Comparison of ENCODE assay signal across 14 cellular contexts in genomic region chr5:90518666-90519065, GRCh38. TPM values are rescaled to one million over a fixed set of nuclear protein-coding genes. Genes with fewer than 3 reads are reported as not detected.
DNase-seq lines count a peak whose midpoint lies in the region.
"Had no signal": no experiment of that assay in that cellular context is flagged by ENCODE, and none has a peak within 500 bp of the region (broad histone marks: within the 10 kb centered on the region; RNA-seq: fewer than 3 reads in every experiment).

No MANE protein-coding gene starts in this region.

- no peak overlapping the region for H3K27ac Mint-ChIP-seq in activated naive CD8-positive, alpha-beta T cell treated with anti-CD3 and anti-CD28 coated beads for 36 hours
- H3K27ac Mint-ChIP-seq: activated B cell treated with CpG ODN at 0.5 μM for 24 hours had no signal

- H3K27me3 Mint-ChIP-seq in activated naive CD8-positive, alpha-beta T cell treated with anti-CD3 and anti-CD28 coated beads for 36 hours: no peaks in the 10 kb centered on the region
- H3K27me3 Mint-ChIP-seq: activated B cell treated with CpG ODN at 0.5 μM for 24 hours had no signal

- H3K4me1 Mint-ChIP-seq in activated naive CD8-positive, alpha-beta T cell treated with anti-CD3 and anti-CD28 coated beads for 36 hours: peaks cover 16% of the 10 kb centered on the region

- H3K4me3 Mint-ChIP-seq in activated naive CD8-positive, alpha-beta T cell treated with anti-CD3 and anti-CD28 coated beads for 36 hours: no peak overlapping the region
- H3K4me3 Mint-ChIP-seq: activated B cell treated with CpG ODN at 0.5 μM for 24 hours had no signal

- DNase-seq in NCI-H1092 treated with DMSO at 0.1 percent for 48 hours (lab: John Stamatoyannopoulos, UW) (peak; percentile 48), NCI-H1092 (lab: John Stamatoyannopoulos, UW) (no peak), NCI-H1417 (lab: John Stamatoyannopoulos, UW) (peak; percentile 2 to 82 (median 31)), SHP77 (lab: John Stamatoyannopoulos, UW) (peak; percentile 42 to 50), kidney glomerular epithelial cell (lab: John Stamatoyannopoulos, UW) (peak; percentile 7), 8988T (no peak)
- no peak for DNase-seq in activated CD4-positive, alpha-beta T cell treated with anti-CD3 and anti-CD28 coated beads, Interleukin-2, amount 50 U/mL, for 48 hours
- DNase-seq in activated naive CD8-positive, alpha-beta T cell treated with anti-CD3 and anti-CD28 coated beads for 36 hours: no peak
- DNase-seq: activated B cell treated with CpG ODN at 0.5 μM for 24 hours, activated gamma-delta T cell, cortex of kidney, head of caudate nucleus, mesendoderm, OCI-M1 had no signal

- no peaks in the 10 kb centered on the region for H3K9me3 Mint-ChIP-seq in activated naive CD8-positive, alpha-beta T cell treated with anti-CD3 and anti-CD28 coated beads for 36 hours
- H3K9me3 Mint-ChIP-seq: activated B cell treated with CpG ODN at 0.5 μM for 24 hours had no signal

- peaks cover 31% of the 10 kb centered on the region for H3K36me3 Mint-ChIP-seq in activated naive CD8-positive, alpha-beta T cell treated with anti-CD3 and anti-CD28 coated beads for 36 hours

RNA-seq across cellular contexts. Expression of gene LYSMD3, which starts 10.7 kb away (rescaled TPM):
- total RNA-seq in activated naive CD8-positive, alpha-beta T cell treated with anti-CD3 and anti-CD28 coated beads for 36 hours: 10 to 100 TPM; 14.2 to 14.8 TPM

RNA-seq across cellular contexts. Expression of gene ADGRV1, which starts 39.9 kb away (rescaled TPM):
- under 1 TPM in 1 of 2 experiments, not detected in 1; 0.14 TPM for total RNA-seq in activated naive CD8-positive, alpha-beta T cell treated with anti-CD3 and anti-CD28 coated beads for 36 hours

RNA-seq across cellular contexts. Expression of gene POLR3G, which starts 44.0 kb away (rescaled TPM):
- 10 to 100 TPM; 25.4 to 25.7 TPM for total RNA-seq in activated naive CD8-positive, alpha-beta T cell treated with anti-CD3 and anti-CD28 coated beads for 36 hours

RNA-seq across cellular contexts. Expression of gene MBLAC2, which starts 44.1 kb away (rescaled TPM):
- 1 to 10 TPM; 5.4 to 5.6 TPM for total RNA-seq in activated naive CD8-positive, alpha-beta T cell treated with anti-CD3 and anti-CD28 coated beads for 36 hours

Comparison
In these comparisons a context has a peak if more than half of its experiments do, and no peak if none do; other contexts are left out.
1. DNase-seq: peak in NCI-H1092 treated with DMSO at 0.1 percent for 48 hours (single experiment), NCI-H1417 (3 of 3), SHP77 (2 of 2) and kidney glomerular epithelial cell (single experiment); none in NCI-H1092 (single experiment), 8988T (single experiment), activated CD4-positive, alpha-beta T cell treated with anti-CD3 and anti-CD28 coated beads, Interleukin-2, amount 50 U/mL, for 48 hours (0 of 2) and activated naive CD8-positive, alpha-beta T cell treated with anti-CD3 and anti-CD28 coated beads for 36 hours (single experiment).